28 cellular contexts compared by ENCODE assay signal in genomic region chr3:117609330-117609729, GRCh38.
"Had no signal": no experiment of that assay in that cellular context is flagged by ENCODE, and none has a peak within 500 bp of the region (broad histone marks: within the 10 kb centered on the region; RNA-seq: fewer than 3 reads in every experiment).

No MANE protein-coding gene starts in this region.

- H3K27ac ChIP-seq: brain microvascular endothelial cell, epithelial cell of prostate, esophagus squamous epithelium, gastroesophageal sphincter, heart right ventricle, hepatocyte had no signal

- H2AFZ ChIP-seq: hepatocyte had no signal

- H3K9me3 ChIP-seq: esophagus squamous epithelium, gastroesophageal sphincter had no signal

- FAIRE-seq: astrocyte, colon had no signal

- H3K4me2 ChIP-seq: hepatocyte had no signal

- H3K4me1 ChIP-seq: esophagus squamous epithelium, gastroesophageal sphincter, heart right ventricle had no signal

- H3K27me3 ChIP-seq: brain microvascular endothelial cell, esophagus squamous epithelium, gastroesophageal sphincter, heart right ventricle, hepatocyte had no signal

- DNase-seq: activated B cell treated with CpG ODN at 0.5 μM for 24 hours; activated CD4-positive, alpha-beta memory T cell treated with anti-CD3 and anti-CD28 coated beads, Interleukin-2, amount 10 ng/mL, durations not matched to agents 7 days and 5 days; activated CD4-positive, alpha-beta T cell treated with anti-CD3 and anti-CD28 coated beads for 48 hours; activated CD8-positive, alpha-beta memory T cell treated with anti-CD3 and anti-CD28 coated beads, Interleukin-2, amount 50 U/mL, for 48 hours; activated gamma-delta T cell; activated naive CD4-positive, alpha-beta T cell; activated naive CD4-positive, alpha-beta T cell treated with anti-CD3 and anti-CD28 coated beads, Interleukin-2, amount 10 ng/mL, durations not matched to agents 7 days and 5 days; activated naive CD8-positive, alpha-beta T cell treated with anti-CD3 and anti-CD28 coated beads, Interleukin-2, amount 10 ng/mL, durations not matched to agents 7 days and 5 days; activated T-cell treated with anti-CD3 and anti-CD28 coated beads for 4 hours; activated T-cell treated with anti-CD3 and anti-CD28 coated beads, Interleukin-2, amount 50 U/mL, for 24 hours; activated T-cell treated with anti-CD3 and anti-CD28 coated beads, Interleukin-2, amount 50 U/mL, for 72 hours; brain microvascular endothelial cell; caudate nucleus; cortex of kidney; dermis blood vessel endothelial cell; effector CD4-positive, alpha-beta T cell; effector memory CD8-positive, alpha-beta T cell; esophagus squamous epithelium; foreskin melanocyte; heart right ventricle; T-helper 2 cell had no signal

- H3K4me3 ChIP-seq: esophagus squamous epithelium, gastroesophageal sphincter, heart right ventricle, hepatocyte had no signal

- ATAC-seq: activated CD4-positive, CD25-positive, alpha-beta regulatory T cell treated with anti-CD3 and anti-CD28 coated beads, Interleukin-2, amount 50 U/mL, for 24 hours; activated naive CD4-positive, alpha-beta T cell treated with anti-CD3 and anti-CD28 coated beads, Interleukin-2, amount 50 U/mL, for 72 hours; activated T-cell treated with anti-CD3 and anti-CD28 coated beads, Interleukin-2, amount 50 U/mL, for 72 hours; effector memory CD8-positive, alpha-beta T cell; gastroesophageal sphincter had no signal

- H3K36me3 ChIP-seq: brain microvascular endothelial cell, esophagus squamous epithelium, gastroesophageal sphincter, heart right ventricle had no signal
